Comparison of ENCODE assay signal across 8 cellular contexts in the genomic region with DNA sequence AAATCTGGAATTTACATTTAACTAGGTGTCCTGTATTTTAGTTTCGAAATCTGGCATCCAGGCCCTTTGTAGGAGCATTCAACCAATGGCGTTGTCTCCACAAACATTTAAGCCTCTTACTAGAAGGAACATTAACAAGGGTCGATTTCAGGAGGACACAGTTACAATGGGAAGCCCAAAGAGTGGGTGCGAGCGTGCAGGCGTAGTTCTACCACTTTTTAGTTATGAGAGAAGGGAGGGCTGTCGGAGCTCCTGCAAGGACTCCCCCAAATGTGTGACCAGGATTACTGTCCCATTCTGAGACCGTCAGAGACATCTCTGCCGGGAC. TPM values are rescaled to one million over a fixed set of nuclear protein-coding genes. Genes with fewer than 3 reads are reported as not detected.
A peak's percentile ranks its signal among the peaks of the same experiment; 100 is the strongest.
DNase-seq lines count a peak whose midpoint lies in the region; ATAC-seq and TF ChIP-seq lines count a peak whose summit lies in the region.

No MANE protein-coding gene starts in this region.

- no TSS peak for BruUV-seq in MCF 10A (replicated peaks; lab: Mats Ljungman, UMichigan)

- peaks cover 32% of the 10 kb centered on the region for H3K27me3 Mint-ChIP-seq in MCF 10A (ENCODE audit: insufficient read depth, unreplicated experiment)

- POLR2A ChIA-PET in MCF 10A (lab: Yijun Ruan, JAX), result interaction anchor here (0.6 to 5.4 kb wide), 15 partner anchors 10 to 527 kb away, joined by 3 to 116 read pairs (median 10); a partner anchor contains a TSS

- WGBS in urinary bladder, result 11% methylated on average over 9 of the region's 9 CpGs

- intact Hi-C loops in MCF 10A (cut with micrococcal nuclease) (loop anchor here (1.0 kb wide), 1 partner anchor 56 kb away; no protein-coding TSS in a partner anchor), lower lobe of right lung (cut with DNase I) (no loop called here)

- peak; percentile 13 for ATAC-seq in GM18870 (IDR thresholded peaks at IDR 0.05; ENCODE audit: unreplicated experiment)
- peak; percentile 12 for ATAC-seq in HG03175 (IDR thresholded peaks at IDR 0.05; ENCODE audit: unreplicated experiment)
- peak; percentile 20 to 35 for ATAC-seq in lower lobe of right lung

- CTCF ChIA-PET in MCF 10A (lab: Yijun Ruan, JAX), result interaction anchor here (0.6 to 6.3 kb wide), 10 partner anchors 8 to 303 kb away, joined by 3 to 69 read pairs (median 11); a partner anchor contains a TSS

- H3K36me3 ChIP-seq in lower lobe of right lung (peaks cover 14% of the 10 kb centered on the region), urinary bladder (ENCODE audit: insufficient read depth) (no peaks in the 10 kb centered on the region)

- H3K4me1 Mint-ChIP-seq in MCF 10A (ENCODE audit: insufficient read depth, unreplicated experiment), result peaks cover 15% of the 10 kb centered on the region

- DNase-seq in MCF 10A (ENCODE audit: unreplicated experiment) (no peak), lower lobe of right lung (no peak), nucleus accumbens (lab: John Stamatoyannopoulos, UW) (no peak)
- no peak for DNase-seq in activated CD4-positive, alpha-beta T cell treated with anti-CD3 and anti-CD28 coated beads for 1 hour
- DNase-seq in activated CD4-positive, alpha-beta T cell treated with anti-CD3 and anti-CD28 coated beads, Interleukin-2, amount 50 U/mL, for 1 hour, result no peak

- H3K27ac Mint-ChIP-seq in MCF 10A (ENCODE audit: low read depth, unreplicated experiment), result peak overlapping the region; percentile 88

- peak overlapping the region; percentile 97 for H3K4me3 Mint-ChIP-seq in MCF 10A (ENCODE audit: unreplicated experiment)

- peaks cover 8% of the 10 kb centered on the region for H3K36me3 Mint-ChIP-seq in MCF 10A (ENCODE audit: insufficient read depth, unreplicated experiment)

- H3K27me3 ChIP-seq in lower lobe of right lung (ENCODE audit: low read depth), result no peaks in the 10 kb centered on the region

- no peaks in the 10 kb centered on the region for H3K9me3 ChIP-seq in lower lobe of right lung

- TF ChIP-seq CTCF in MCF 10A (IDR thresholded peaks at IDR 0.05; ENCODE audit: unreplicated experiment), result no peak
- TF ChIP-seq CTCF in lower lobe of right lung (IDR thresholded peaks at IDR 0.05), result no peak

- H3K4me1 ChIP-seq in lower lobe of right lung, result peaks cover 22% of the 10 kb centered on the region
- H3K4me1 ChIP-seq in urinary bladder (ENCODE audit: insufficient read depth), result peaks cover 2% of the 10 kb centered on the region

- H3K4me3 ChIP-seq in lower lobe of right lung, result peak overlapping the region; percentile 89
- H3K4me3 ChIP-seq in urinary bladder (ENCODE audit: low read depth, low read length), result peak overlapping the region; percentile 66

- peak overlapping the region; percentile 89 for H3K27ac ChIP-seq in lower lobe of right lung
- H3K27ac ChIP-seq in urinary bladder (ENCODE audit: low read depth), result peak overlapping the region; percentile 74

- H3K9me3 Mint-ChIP-seq in MCF 10A (ENCODE audit: unreplicated experiment), result no peaks in the 10 kb centered on the region

RNA-seq across cellular contexts. Expression of a gene that starts 0.4 kb away (rescaled TPM):
- total RNA-seq in MCF 10A (2022), result 10.3 and 16.7 TPM in 2 replicates
- 28.5 TPM for total RNA-seq in lower lobe of right lung
- total RNA-seq in urinary bladder, result 13.1 TPM
- 30.5 TPM for polyA plus RNA-seq in urinary bladder

RNA-seq across cellular contexts. Expression of a gene that starts 8.7 kb away (rescaled TPM):
- total RNA-seq in MCF 10A (2022) (166 and 210 TPM in 2 replicates), lower lobe of right lung (162 TPM), urinary bladder (214 TPM)
- 222 TPM for polyA plus RNA-seq in urinary bladder

RNA-seq across cellular contexts. Expression of a gene that starts 46.4 kb away (rescaled TPM):
- not detected in 2 replicates for total RNA-seq in MCF 10A (2022)
- total RNA-seq in lower lobe of right lung, result not detected
- not detected for total RNA-seq in urinary bladder
- not detected for polyA plus RNA-seq in urinary bladder
